1 cellular context compared by ENCODE assay signal in genomic region chr2:213232649-213233437, GRCh38.
TF ChIP-seq lines count a peak whose summit lies in the region.

No MANE protein-coding gene starts in this region.

TF ChIP-seq in GM12878, 131 proteins besides CTCF, POLR2A, EP300 and RAD21 (continued from another document and continues in another):
- TF ChIP-seq ZNF592 (IDR thresholded peaks at IDR 0.05) (peak; percentile 25; the same call in 1 of the 2 replicates), NFYA (IDR thresholded peaks at IDR 0.05; ENCODE audit: borderline replicate concordance, low read depth, low read length) (no peak), SIN3A (IDR thresholded peaks at IDR 0.05; ENCODE audit: low read depth, low read length) (no peak), PRDM15 (CRISPR knock-in tag; IDR thresholded peaks at IDR 0.05) (no peak), NR2C1 (IDR thresholded peaks at IDR 0.05) (no peak), ZBED1 (IDR thresholded peaks at IDR 0.05; ENCODE audit: borderline replicate concordance) (peak; percentile 91; the same call in 1 of the 2 replicates), WRNIP1 (IDR thresholded peaks at IDR 0.05; ENCODE audit: borderline replicate concordance, low read depth, low read length) (no peak), RBBP5 (conservative IDR thresholded peaks at IDR 0.05) (no peak), MLLT1 (IDR thresholded peaks at IDR 0.05) (peak; percentile 90), SIX5 (IDR thresholded peaks at IDR 0.05; ENCODE audit: low read depth, low read length, severe bottlenecking) (no peak), CUX1 (IDR thresholded peaks at IDR 0.05; ENCODE audit: insufficient replicate concordance, low read depth, low read length) (peak; percentile 100), RELA (IDR thresholded peaks at IDR 0.05; ENCODE audit: borderline replicate concordance, partially characterized antibody) (peak; percentile 94), CEBPZ (IDR thresholded peaks at IDR 0.05; ENCODE audit: low read depth, low read length) (0 out of 2 replicates have a peak, but pooled peaks have one; percentile 22), PML (IDR thresholded peaks at IDR 0.05; ENCODE audit: low read length) (peak; percentile 78), ZBTB40 (IDR thresholded peaks at IDR 0.05; ENCODE audit: borderline replicate concordance) (no peak), ZNF274 (IDR thresholded peaks at IDR 0.05; ENCODE audit: insufficient read depth, insufficient read length) (no peak), NFIC (IDR thresholded peaks at IDR 0.05; ENCODE audit: low read depth, low read length) (peak; percentile 94), IRF3 (IDR thresholded peaks at IDR 0.05) (no peak), ELK1 (IDR thresholded peaks at IDR 0.05; ENCODE audit: low read depth, low read length) (no peak), ZZZ3 (IDR thresholded peaks at IDR 0.05; ENCODE audit: control insufficient read depth, insufficient read length, low read depth) (no peak), NKRF (conservative IDR thresholded peaks at IDR 0.05) (no peak)
